In the genomic region with DNA sequence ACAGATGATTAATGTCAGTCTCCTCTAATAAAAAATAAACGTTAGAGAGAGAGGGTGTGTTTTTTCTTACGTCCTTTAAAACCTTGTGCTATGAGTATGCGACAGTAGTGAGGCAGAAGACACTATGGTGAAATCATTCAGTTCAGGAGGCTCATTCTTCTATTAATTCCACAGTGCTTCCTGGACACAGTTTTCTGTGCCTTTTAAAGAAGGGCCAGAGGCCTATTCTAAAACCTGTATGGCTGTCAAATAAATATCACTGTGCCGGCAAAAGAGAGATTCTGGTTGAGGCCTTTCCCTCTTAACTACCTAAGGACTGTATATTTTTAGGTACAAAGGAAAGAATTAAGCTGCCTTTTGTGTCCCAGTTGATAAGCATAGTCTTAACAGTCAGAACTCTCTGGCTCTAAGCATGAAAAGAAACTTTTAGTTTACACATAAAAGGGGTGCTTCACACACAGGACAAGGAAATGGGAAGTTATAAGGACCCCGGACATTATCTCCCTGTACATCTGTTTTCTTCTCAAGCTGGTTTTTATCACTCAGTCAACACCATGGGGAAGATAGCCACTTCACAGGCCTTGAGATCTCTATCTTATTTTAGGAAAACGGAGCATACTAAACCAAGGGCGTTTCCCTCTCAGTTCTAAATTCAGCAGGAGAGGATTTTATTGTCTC, we compare ENCODE assay signal across 12 cellular contexts.
DNase-seq lines count a peak whose midpoint lies in the region; ATAC-seq and TF ChIP-seq lines count a peak whose summit lies in the region.
"Had no signal": no experiment of that assay in that cellular context is flagged by ENCODE, and none has a peak within 500 bp of the region (broad histone marks: within the 10 kb centered on the region; RNA-seq: fewer than 3 reads in every experiment).

No MANE protein-coding gene starts in this region.

- no peaks in the 10 kb centered on the region for H3K27me3 Mint-ChIP-seq in activated naive CD8-positive, alpha-beta T cell treated with anti-CD3 and anti-CD28 coated beads, Interleukin-2, amount 10 ng/mL, durations not matched to agents 7 days and 5 days
- H3K27me3 Mint-ChIP-seq: dendritic cell treated with granulocyte-macrophage colony-stimulating factor and Interleukin-4, amounts not matched to agents 40 ng/mL and 50 ng/mL, for 4 days had no signal

- H3K27me3 ChIP-seq in left lung = no peaks in the 10 kb centered on the region
- H3K27me3 ChIP-seq: ovary had no signal

- DNase-seq in GM12865 (ENCODE audit: low read depth) (no peak), left lung (no peak), HT-29 (ENCODE audit: low spot score) (no peak), medulla oblongata (ENCODE audit: extremely low spot score) (no peak), C1 segment of cervical spinal cord (lab: John Stamatoyannopoulos, UW) (no peak)
- no peak for DNase-seq in activated naive CD8-positive, alpha-beta T cell treated with anti-CD3 and anti-CD28 coated beads, Interleukin-2, amount 10 ng/mL, durations not matched to agents 7 days and 5 days
- DNase-seq: Karpas-422, ovary had no signal

- ATAC-seq in GM21423 (IDR thresholded peaks at IDR 0.05; ENCODE audit: unreplicated experiment) (peak; percentile 9), HG03354 (IDR thresholded peaks at IDR 0.05; ENCODE audit: poor library complexity, severe bottlenecking, unreplicated experiment) (peak; percentile 24), left lung (no peak)
- peak; percentile 24 for ATAC-seq in activated naive CD8-positive, alpha-beta T cell treated with anti-CD3 and anti-CD28 coated beads, Interleukin-2, amount 10 ng/mL, durations not matched to agents 7 days and 5 days (ENCODE audit: low read depth)

- POLR2A ChIA-PET in activated naive CD8-positive, alpha-beta T cell treated with anti-CD3 and anti-CD28 coated beads, Interleukin-2, amount 10 ng/mL, durations not matched to agents 7 days and 5 days (lab: Charles Lee) = interaction anchor here (1.5 to 2.0 kb wide), 2 partner anchors 29 to 71 kb away, joined by 3 to 8 read pairs; partner anchors contain the start of gene HSPA13

- peak overlapping the region; percentile 6; the same call in 1 of the 2 replicates for H3K4me3 ChIP-seq in GM12865 (ENCODE audit: low read depth, low read length)
- H3K4me3 ChIP-seq in left lung = no peak overlapping the region
- H3K4me3 ChIP-seq: ovary had no signal

- no peaks in the 10 kb centered on the region for H3K4me1 ChIP-seq in left lung

- intact Hi-C loops in left lung (cut with DNase I) = no loop called here

- peaks cover 7% of the 10 kb centered on the region for H3K9me3 Mint-ChIP-seq in activated naive CD8-positive, alpha-beta T cell treated with anti-CD3 and anti-CD28 coated beads, Interleukin-2, amount 10 ng/mL, durations not matched to agents 7 days and 5 days
- H3K9me3 Mint-ChIP-seq: dendritic cell treated with granulocyte-macrophage colony-stimulating factor and Interleukin-4, amounts not matched to agents 40 ng/mL and 50 ng/mL, for 4 days had no signal

- TF ChIP-seq CTCF in GM12865 (IDR thresholded peaks at IDR 0.05; ENCODE audit: insufficient read depth, low read depth, low read length, missing control alignments) = no peak
- no peak for TF ChIP-seq CTCF in left lung (IDR thresholded peaks at IDR 0.05)

- H3K27ac ChIP-seq in left lung = no peak overlapping the region
- H3K27ac ChIP-seq: ovary, RWPE1 had no signal

- no peaks in the 10 kb centered on the region for H3K36me3 ChIP-seq in left lung
- H3K36me3 ChIP-seq: ovary had no signal

- peaks cover 46% of the 10 kb centered on the region for H3K4me1 Mint-ChIP-seq in activated naive CD8-positive, alpha-beta T cell treated with anti-CD3 and anti-CD28 coated beads, Interleukin-2, amount 10 ng/mL, durations not matched to agents 7 days and 5 days

- peak overlapping the region; percentile 53 for H3K4me3 Mint-ChIP-seq in activated naive CD8-positive, alpha-beta T cell treated with anti-CD3 and anti-CD28 coated beads, Interleukin-2, amount 10 ng/mL, durations not matched to agents 7 days and 5 days
- H3K4me3 Mint-ChIP-seq: dendritic cell treated with granulocyte-macrophage colony-stimulating factor and Interleukin-4, amounts not matched to agents 40 ng/mL and 50 ng/mL, for 4 days had no signal

- H3K36me3 Mint-ChIP-seq in activated naive CD8-positive, alpha-beta T cell treated with anti-CD3 and anti-CD28 coated beads, Interleukin-2, amount 10 ng/mL, durations not matched to agents 7 days and 5 days = peaks cover 29% of the 10 kb centered on the region

- no peaks in the 10 kb centered on the region for H3K9me3 ChIP-seq in left lung
- H3K9me3 ChIP-seq: ovary had no signal

- H3K27ac Mint-ChIP-seq in activated naive CD8-positive, alpha-beta T cell treated with anti-CD3 and anti-CD28 coated beads, Interleukin-2, amount 10 ng/mL, durations not matched to agents 7 days and 5 days = peak overlapping the region; percentile 85
- H3K27ac Mint-ChIP-seq: dendritic cell treated with granulocyte-macrophage colony-stimulating factor and Interleukin-4, amounts not matched to agents 40 ng/mL and 50 ng/mL, for 4 days had no signal
